ENCODE assay signal across 11 cellular contexts in the genomic region with DNA sequence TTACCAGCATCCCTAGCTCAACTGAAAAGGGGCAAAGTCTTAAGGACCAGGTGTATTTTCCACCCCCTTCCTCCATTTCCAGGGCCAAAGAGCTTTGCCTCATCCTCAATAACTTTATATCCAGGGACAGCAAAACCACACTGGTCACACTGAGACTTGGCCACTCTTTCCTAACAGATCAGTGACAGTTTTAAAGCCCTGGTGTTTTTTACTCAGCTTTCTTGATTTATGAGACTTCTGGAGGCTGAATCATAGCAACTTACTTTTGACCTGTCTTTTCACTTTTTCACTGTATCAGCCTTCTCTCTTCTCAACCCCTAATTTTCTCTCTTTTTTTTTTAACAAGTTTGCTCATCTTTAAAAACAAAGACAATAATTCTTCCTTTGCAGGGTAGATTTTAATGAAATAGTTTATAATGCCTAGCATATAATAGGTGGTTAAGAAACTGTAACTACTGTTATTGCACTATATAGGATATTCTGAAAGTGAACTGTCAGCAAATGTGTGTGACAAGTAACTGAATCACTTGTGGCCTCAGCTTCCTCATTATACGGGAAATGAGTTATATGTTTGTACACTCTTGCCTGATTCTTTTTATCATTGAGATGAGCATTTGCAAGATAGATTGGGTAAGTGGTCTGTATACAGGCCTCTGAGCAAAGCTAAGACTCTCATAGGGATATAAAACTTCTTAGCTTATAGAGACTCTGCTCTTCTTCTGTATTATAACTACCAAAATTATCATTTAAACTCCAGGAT. TPM values are rescaled to one million over a fixed set of nuclear protein-coding genes. Genes with fewer than 3 reads are reported as not detected.
DNase-seq lines count a peak whose midpoint lies in the region; ATAC-seq, FAIRE-seq and TF ChIP-seq lines count a peak whose summit lies in the region.
"Had no signal": no experiment of that assay in that cellular context is flagged by ENCODE, and none has a peak within 500 bp of the region (broad histone marks: within the 10 kb centered on the region; RNA-seq: fewer than 3 reads in every experiment).

No MANE protein-coding gene starts in this region.

- no peak overlapping the region for H3K4me2 ChIP-seq in A549

- no peaks in the 10 kb centered on the region for H3K9me3 ChIP-seq in A549
- H3K9me3 ChIP-seq: spleen, tibial nerve had no signal

- no peaks in the 10 kb centered on the region for H3K27me3 Mint-ChIP-seq in activated T-helper 2 cell treated with anti-CD3 and anti-CD28 coated beads, Interferon-gamma antibody, Interleukin-2, Interleukin-4, amounts not matched to agents 10 μg/mL and 5 μg/mL and 100 μg/mL, durations not matched to agents 14 hours and 24 hours and 36 hours (ENCODE audit: low read depth)
- H3K27me3 Mint-ChIP-seq in mesothelial cell of epicardium (ENCODE audit: low read depth) = peaks cover 3% of the 10 kb centered on the region

- ATAC-seq in A549 (no peak), GM19043 (IDR thresholded peaks at IDR 0.05; ENCODE audit: low read depth, unreplicated experiment) (peak; percentile 72), HG03565 (IDR thresholded peaks at IDR 0.05; ENCODE audit: unreplicated experiment) (peak; percentile 76), HG03521 (IDR thresholded peaks at IDR 0.05; ENCODE audit: unreplicated experiment) (no peak)

- H3K4me3 Mint-ChIP-seq in activated T-helper 2 cell treated with anti-CD3 and anti-CD28 coated beads, Interferon-gamma antibody, Interleukin-2, Interleukin-4, amounts not matched to agents 10 μg/mL and 5 μg/mL and 100 μg/mL, durations not matched to agents 14 hours and 24 hours and 36 hours (ENCODE audit: low read depth) = no peak overlapping the region
- H3K4me3 Mint-ChIP-seq in mesothelial cell of epicardium = no peak overlapping the region

- CTCF ChIA-PET in A549 (lab: Yijun Ruan, JAX) = interaction anchor here (0.5 kb wide), 1 partner anchor 1669 kb away, joined by 3 read pairs; no protein-coding TSS in a partner anchor

- POLR2A ChIA-PET in A549 (lab: Yijun Ruan, JAX) = no interaction called here

- TF ChIP-seq POLR2A in A549 (IDR thresholded peaks at IDR 0.05; ENCODE audit: low read length) = no peak

- H3K4me3 ChIP-seq in A549 = no peak overlapping the region
- H3K4me3 ChIP-seq: spleen, tibial nerve had no signal

- 0% methylated on average over 1 of the region's 1 CpG for WGBS in A549 (ENCODE audit: missing lambda C conversion rate)

- peaks cover 40% of the 10 kb centered on the region for H3K4me1 Mint-ChIP-seq in activated T-helper 2 cell treated with anti-CD3 and anti-CD28 coated beads, Interferon-gamma antibody, Interleukin-2, Interleukin-4, amounts not matched to agents 10 μg/mL and 5 μg/mL and 100 μg/mL, durations not matched to agents 14 hours and 24 hours and 36 hours (ENCODE audit: low read depth)
- H3K4me1 Mint-ChIP-seq in mesothelial cell of epicardium = no peaks in the 10 kb centered on the region

- H3K36me3 Mint-ChIP-seq in activated T-helper 2 cell treated with anti-CD3 and anti-CD28 coated beads, Interferon-gamma antibody, Interleukin-2, Interleukin-4, amounts not matched to agents 10 μg/mL and 5 μg/mL and 100 μg/mL, durations not matched to agents 14 hours and 24 hours and 36 hours (ENCODE audit: low read depth) = peaks cover 3% of the 10 kb centered on the region
- no peaks in the 10 kb centered on the region for H3K36me3 Mint-ChIP-seq in mesothelial cell of epicardium

- no peak for FAIRE-seq in A549 (lab: Jason Lieb, UNC)

- H3K4me1 ChIP-seq in A549 = no peaks in the 10 kb centered on the region
- H3K4me1 ChIP-seq: tibial nerve had no signal

- H3K27ac Mint-ChIP-seq in activated T-helper 2 cell treated with anti-CD3 and anti-CD28 coated beads, Interferon-gamma antibody, Interleukin-2, Interleukin-4, amounts not matched to agents 10 μg/mL and 5 μg/mL and 100 μg/mL, durations not matched to agents 14 hours and 24 hours and 36 hours = peak overlapping the region; percentile 33
- no peak overlapping the region for H3K27ac Mint-ChIP-seq in mesothelial cell of epicardium

- no peak for TF ChIP-seq EP300 in A549 (IDR thresholded peaks at IDR 0.05)

- TF ChIP-seq RAD21 in A549 (conservative IDR thresholded peaks at IDR 0.05 in 1 of 2, IDR thresholded peaks at IDR 0.05 in 1 of 2) = no peak

- DNase-seq in A549 (ENCODE audit: low read depth in 1 of 2, low spot score in 1 of 2) (no peak), anterior cingulate cortex (lab: John Stamatoyannopoulos, UW) (no peak), mesothelial cell of epicardium (ENCODE audit: low spot score in 2 of 2, unreplicated experiment in 2 of 2) (no peak), SW 1271 (lab: John Stamatoyannopoulos, UW) (no peak)
- DNase-seq in activated T-helper 2 cell treated with anti-CD3 and anti-CD28 coated beads, Interferon-gamma antibody, Interleukin-2, Interleukin-4, amounts not matched to agents 10 μg/mL and 5 μg/mL and 100 μg/mL, durations not matched to agents 14 hours and 24 hours and 36 hours (ENCODE audit: low spot score) = no peak
- DNase-seq: NCI-H146, spleen had no signal

- peaks cover 7% of the 10 kb centered on the region for H3K9me3 Mint-ChIP-seq in activated T-helper 2 cell treated with anti-CD3 and anti-CD28 coated beads, Interferon-gamma antibody, Interleukin-2, Interleukin-4, amounts not matched to agents 10 μg/mL and 5 μg/mL and 100 μg/mL, durations not matched to agents 14 hours and 24 hours and 36 hours
- peaks cover 4% of the 10 kb centered on the region for H3K9me3 Mint-ChIP-seq in mesothelial cell of epicardium

- no peak for TF ChIP-seq CTCF in A549 (IDR thresholded peaks at IDR 0.05)
- TF ChIP-seq CTCF in mesothelial cell of epicardium (IDR thresholded peaks at IDR 0.05; ENCODE audit: unreplicated experiment) = no peak

- no peak overlapping the region for H3K27ac ChIP-seq in A549
- H3K27ac ChIP-seq: tibial nerve had no signal

- intact Hi-C loops in activated T-helper 2 cell treated with anti-CD3 and anti-CD28 coated beads, Interferon-gamma antibody, Interleukin-2, Interleukin-4, amounts not matched to agents 10 μg/mL and 5 μg/mL and 100 μg/mL, durations not matched to agents 14 hours and 24 hours and 36 hours (cut with micrococcal nuclease) = no loop called here

TF ChIP-seq in A549, 52 proteins besides CTCF, POLR2A, EP300 and RAD21:
- no peak for TF ChIP-seq FOSB (CRISPR knock-in tag; IDR thresholded peaks at IDR 0.05)
- peak; percentile 15 for TF ChIP-seq MAFK (IDR thresholded peaks at IDR 0.05; ENCODE audit: partially characterized antibody)

RNA-seq across cellular contexts. Expression of gene DYNLT5, which starts 19.7 kb away (rescaled TPM):
- not detected in 2 replicates for polyA plus RNA-seq in A549 (2011; rRNA removed)
- polyA plus RNA-seq in A549 (2012; cell fraction: cytosol; rRNA removed) = not detected in 2 replicates
- polyA plus RNA-seq in A549 (2012; cell fraction: nucleus; rRNA removed) = not detected in 2 replicates
- polyA plus RNA-seq in A549 (2017; fragmentation: RNase III; extraction: RNeasy Plus Mini Kit Qiagen cat#74134 plus additional on column Dnase treatment) = not detected in 3 replicates
- not detected in 2 replicates for polyA minus RNA-seq in A549 (2011; rRNA and poly(A)+ RNA removed)
- total RNA-seq in activated T-helper 2 cell treated with anti-CD3 and anti-CD28 coated beads, Interferon-gamma antibody, Interleukin-2, Interleukin-4, amounts not matched to agents 10 μg/mL and 5 μg/mL and 100 μg/mL, durations not matched to agents 14 hours and 24 hours and 36 hours = not detected in 2 replicates
- 0.36 to 0.71 TPM (median 0.67 TPM) in 3 replicates for total RNA-seq in mesothelial cell of epicardium

Comparison
In these comparisons a context has a peak if more than half of its experiments do, and no peak if none do; other contexts are left out.
1. ATAC-seq: peak in GM19043 (single experiment) and HG03565 (single experiment); none in A549 (0 of 2) and HG03521 (single experiment).